In genomic region chr4:152921284-152921683, GRCh38 we compare ENCODE assay signal across 20 cellular contexts. TPM values are rescaled to one million over a fixed set of nuclear protein-coding genes. Genes with fewer than 3 reads are reported as not detected.
DNase-seq lines count a peak whose midpoint lies in the region; ATAC-seq, FAIRE-seq and TF ChIP-seq lines count a peak whose summit lies in the region.
"Had no signal": no experiment of that assay in that cellular context is flagged by ENCODE, and none has a peak within 500 bp of the region (broad histone marks: within the 10 kb centered on the region; RNA-seq: fewer than 3 reads in every experiment).

No MANE protein-coding gene starts in this region.

- H2AFZ ChIP-seq in K562 (ENCODE audit: low read depth, low read length): no peak overlapping the region

- no peak overlapping the region for H3K4me2 ChIP-seq in K562 (ENCODE audit: insufficient read depth, low read length)
- H3K4me2 ChIP-seq: A549; BLaER1 treated with 17β-estradiol and CSF1 and Interleukin-3, amounts not matched to agents 10 nM and 100 nM had no signal

- no peak for TF ChIP-seq RAD21 in K562 (CRISPR knock-in tag; conservative IDR thresholded peaks at IDR 0.05 in 1 of 2, IDR thresholded peaks at IDR 0.05 in 1 of 2)

- H3K27ac ChIP-seq in K562 (ENCODE audit: extremely low read depth, low read depth, low read length): no peak overlapping the region
- H3K27ac ChIP-seq in small intestine (ENCODE audit: low read depth in 1 of 2, low read length in 1 of 2): no peak overlapping the region
- H3K27ac ChIP-seq: A549; BLaER1 treated with 17β-estradiol and CSF1 and Interleukin-3, amounts not matched to agents 10 nM and 100 nM; C4-2B had no signal

- CTCF ChIA-PET in K562 (lab: Yijun Ruan, JAX; ENCODE audit: low intra/inter-chr PET ratio): no interaction called here

- no peaks in the 10 kb centered on the region for H3K4me1 ChIP-seq in K562 (replicated peaks in 1 of 2; ENCODE audit: control insufficient read depth in 2 of 2, insufficient read depth in 2 of 2, low read length in 2 of 2)
- H3K4me1 ChIP-seq in small intestine (ENCODE audit: control insufficient read depth in 2 of 2, insufficient read depth in 1 of 2, low read depth in 1 of 2, low read length in 1 of 2): no peaks in the 10 kb centered on the region
- H3K4me1 ChIP-seq: A549; BLaER1 treated with 17β-estradiol and CSF1 and Interleukin-3, amounts not matched to agents 10 nM and 100 nM; Caco-2 had no signal

- no peak for DNase-seq in K562 (ENCODE audit: extremely low read depth in 1 of 4, low spot score in 3 of 4)
- no peak for DNase-seq in small intestine
- DNase-seq in activated naive CD4-positive, alpha-beta T cell treated with anti-CD3 and anti-CD28 coated beads, Interleukin-2, amount 50 U/mL, for 16 hours: no peak
- DNase-seq in cerebellar nuclear complex (lab: John Stamatoyannopoulos, UW): no peak
- DNase-seq: 8988T; AML-193; CD4-positive, alpha-beta T cell; CD8-positive, alpha-beta T cell; DMS79 treated with DMSO at 0.1 percent for 48 hours; GF-D8 had no signal

- TF ChIP-seq EP300 in K562 (IDR thresholded peaks at IDR 0.05; ENCODE audit: low read length): no peak

- H3K9me3 ChIP-seq in K562 (replicated peaks; ENCODE audit: control insufficient read depth, insufficient read depth, low read depth, low read length) (no peaks in the 10 kb centered on the region), small intestine (ENCODE audit: control insufficient read depth, low read depth) (peaks cover 2% of the 10 kb centered on the region)

- TF ChIP-seq CTCF in K562 (IDR thresholded peaks at IDR 0.05 in 2 of 3, conservative IDR thresholded peaks at IDR 0.05 in 1 of 3; ENCODE audit: insufficient read depth in 2 of 3, low read depth in 1 of 3, low read length in 3 of 3): no peak

- H3K4me3 ChIP-seq in K562: no peak overlapping the region
- H3K4me3 ChIP-seq in small intestine (ENCODE audit: low read depth in 1 of 2, low read length in 2 of 2): no peak overlapping the region
- H3K4me3 ChIP-seq: A549; BLaER1 treated with 17β-estradiol and CSF1 and Interleukin-3, amounts not matched to agents 10 nM and 100 nM had no signal

- no peaks in the 10 kb centered on the region for H3K79me2 ChIP-seq in K562 (ENCODE audit: control insufficient read depth, insufficient read depth, low read length)

- POLR2A ChIA-PET in K562 (lab: Yijun Ruan, JAX): no interaction called here

- ATAC-seq in K562 (no peak), GM19328 (IDR thresholded peaks at IDR 0.05; ENCODE audit: unreplicated experiment) (no peak)
- ATAC-seq: A549; CD8-positive, alpha-beta T cell had no signal

- no peaks in the 10 kb centered on the region for H3K36me3 ChIP-seq in K562 (ENCODE audit: control insufficient read depth, insufficient read depth, low read length)
- H3K36me3 ChIP-seq in small intestine (ENCODE audit: control insufficient read depth in 2 of 2, insufficient read depth in 2 of 2, low read length in 2 of 2): peaks cover 0 to 2% of the 10 kb centered on the region in 2 donors

- BruUV-seq in K562 (replicated peaks; lab: Mats Ljungman, UMichigan): no TSS peak

- H3K9me1 ChIP-seq in K562 (ENCODE audit: control insufficient read depth, insufficient read depth, low read length): no peaks in the 10 kb centered on the region

- FAIRE-seq in A204.1 (lab: Jason Lieb, UNC): peak; percentile 96
- FAIRE-seq in K562 (lab: Jason Lieb, UNC): no peak
- peak; percentile 95 for FAIRE-seq in endometrium (lab: Jason Lieb, UNC)
- peak; percentile 92 for FAIRE-seq in small intestine (lab: Jason Lieb, UNC)
- FAIRE-seq: A549, D721Med, GM12891, GM19239 had no signal

- H3K27me3 ChIP-seq in K562 (ENCODE audit: control insufficient read depth in 2 of 2, insufficient read depth in 2 of 2, low read length in 2 of 2) (no peaks in the 10 kb centered on the region), small intestine (ENCODE audit: control insufficient read depth in 2 of 2, insufficient read depth in 2 of 2, low read length in 2 of 2) (no peaks in the 10 kb centered on the region)
- H3K27me3 ChIP-seq: BLaER1 treated with 17β-estradiol and CSF1 and Interleukin-3, amounts not matched to agents 10 nM and 100 nM had no signal

- H3K9ac ChIP-seq in K562 (ENCODE audit: insufficient read depth in 1 of 2, low read depth in 2 of 2, low read length in 2 of 2): no peak overlapping the region
- H3K9ac ChIP-seq: BLaER1 treated with 17β-estradiol and CSF1 and Interleukin-3, amounts not matched to agents 10 nM and 100 nM had no signal

- intact Hi-C loops in K562 (cut with micrococcal nuclease): no loop called here

- in situ Hi-C loops in K562 (cut with MboI): no loop called here

- TF ChIP-seq POLR2A in K562 (conservative IDR thresholded peaks at IDR 0.05): no peak

- H4K20me1 ChIP-seq in K562 (replicated peaks; ENCODE audit: control insufficient read depth, insufficient read depth, low read length): no peaks in the 10 kb centered on the region
- H4K20me1 ChIP-seq: BLaER1 treated with 17β-estradiol and CSF1 and Interleukin-3, amounts not matched to agents 10 nM and 100 nM had no signal

TF ChIP-seq in K562, 482 proteins besides CTCF, POLR2A, EP300 and RAD21:
- TF ChIP-seq PCBP2 (IDR thresholded peaks at IDR 0.05; ENCODE audit: low read depth, low read length, poor library complexity, severe bottlenecking): peak; percentile 90
- TF ChIP-seq PCBP1 (IDR thresholded peaks at IDR 0.05; ENCODE audit: low read depth, low read length, poor library complexity, severe bottlenecking): peak; percentile 60
- no peak for TF ChIP-seq HDGF (IDR thresholded peaks at IDR 0.05)
- TF ChIP-seq HNRNPK (IDR thresholded peaks at IDR 0.05; ENCODE audit: low read depth, low read length, poor library complexity, severe bottlenecking): peak; percentile 77
- TF ChIP-seq CEBPB (tag; IDR thresholded peaks at IDR 0.05): no peak

RNA-seq across cellular contexts. Expression of gene FHDC1, which starts 14.8 kb away (rescaled TPM):
- total RNA-seq in K562 (2011; cell fraction: chromatin; rRNA removed; ENCODE audit: low replicate concordance): 0.83 and 1.1 TPM in 2 replicates
- 0.53 and 0.83 TPM in 2 replicates for total RNA-seq in K562 (2011; cell fraction: nucleolus; rRNA removed)
- 0.51 and 0.69 TPM in 2 replicates for total RNA-seq in K562 (2011; cell fraction: nucleoplasm; rRNA removed)
- total RNA-seq in K562 (2014; rRNA removed) (0.04 and 0.05 TPM in 2 replicates), K562 (2014; rRNA removed; fragmentation: Illumina TruSeq; extraction: Trizol) (0.07 and 0.10 TPM in 2 replicates), K562 (2015; rRNA removed; fragmentation: Illumina TruSeq; extraction: Trizol) (0.04 TPM in 2 replicates), K562 (2021) (0.16 and 0.18 TPM in 2 replicates)
- polyA plus RNA-seq in K562 (2011; rRNA removed) (0.43 and 0.66 TPM in 2 replicates), K562 (2014; fragmentation: Illumina TruSeq; extraction: Trizol) (0.07 and 0.10 TPM in 2 replicates), K562 (2014; fragmentation: Nextera tagmentation; extraction: Ambion mirVana) (under 1 TPM; 0.01 to 0.08 TPM), K562 (2014; rRNA removed) (0.03 and 0.16 TPM in 2 replicates), small intestine (10 to 100 TPM in 1 of 3 donors, 1 to 10 TPM in 2; 3.7 to 12.7 (median 9.7) TPM)
- polyA plus RNA-seq in K562 (2011; cell fraction: cytosol; rRNA removed): 0.33 and 0.59 TPM in 2 replicates
- polyA plus RNA-seq in K562 (2011; cell fraction: nucleus; rRNA removed): 1.6 and 1.9 TPM in 2 replicates
- polyA plus RNA-seq in K562 (2012): 0.12 and 0.24 TPM in 2 replicates
- 0.49 and 0.90 TPM in 2 replicates for polyA minus RNA-seq in K562 (2011; rRNA and poly(A)+ RNA removed)
- polyA minus RNA-seq in K562 (2011; cell fraction: cytosol; rRNA and poly(A)+ RNA removed): 0.76 and 1.6 TPM in 2 replicates
- 0.67 and 1.1 TPM in 2 replicates for polyA minus RNA-seq in K562 (2011; cell fraction: nucleus; rRNA and poly(A)+ RNA removed)
